1 cellular context compared by ENCODE assay signal in the genomic region with DNA sequence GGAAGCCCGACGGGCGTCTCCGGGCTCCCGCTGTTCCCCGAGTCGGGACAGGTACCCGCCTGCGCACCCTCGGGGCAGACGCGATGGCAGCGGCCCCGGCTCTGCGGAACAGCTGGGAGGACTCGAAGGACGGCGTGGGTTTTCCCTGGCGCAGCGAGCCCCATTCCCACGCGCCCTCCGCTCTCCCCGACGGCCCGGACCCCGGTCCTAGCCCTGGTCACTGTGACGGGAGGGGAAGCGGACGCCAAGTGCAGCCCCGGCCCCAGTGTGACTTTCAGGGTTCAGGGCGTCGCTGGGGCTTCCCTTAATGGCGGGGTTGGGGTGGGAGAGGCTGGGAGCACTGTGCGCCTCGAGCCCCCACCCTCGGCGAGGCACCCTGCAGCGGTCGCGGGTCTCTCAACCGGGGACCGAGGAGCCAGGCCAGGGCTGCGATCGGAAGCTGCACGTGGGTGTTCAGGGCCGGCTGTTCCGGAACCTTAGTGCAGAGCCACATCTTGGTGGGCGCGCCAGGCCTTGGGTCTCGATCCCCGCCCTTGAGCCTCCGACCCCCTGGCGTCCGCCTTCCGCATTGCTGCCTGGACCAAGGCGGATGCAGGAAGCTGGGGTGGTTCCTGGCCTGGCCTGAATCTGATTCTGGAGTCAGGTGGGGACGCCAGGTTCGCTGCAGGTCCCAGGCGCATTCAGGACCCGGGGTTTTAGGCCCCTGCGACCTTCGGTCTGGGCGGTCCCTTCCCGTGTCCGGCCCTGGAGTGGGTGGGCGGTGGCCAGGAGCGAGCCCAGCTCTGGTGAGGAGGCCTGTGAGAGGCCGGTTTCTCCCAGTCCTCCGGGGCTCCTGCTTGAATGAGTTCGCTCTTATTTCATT.
A peak's percentile ranks its signal among the peaks of the same experiment; 100 is the strongest.
TF ChIP-seq lines count a peak whose summit lies in the region.

No MANE protein-coding gene starts in this region.

TF ChIP-seq in GM23338, 12 proteins besides CTCF, POLR2A, EP300 and RAD21 (continued from another document):
- TF ChIP-seq ZNF462 (CRISPR knock-in tag; IDR thresholded peaks at IDR 0.05), result no peak
- no peak for TF ChIP-seq CREB1 (CRISPR knock-in tag; IDR thresholded peaks at IDR 0.05; ENCODE audit: low read depth)
- TF ChIP-seq EZH2phosphoT487 (IDR thresholded peaks at IDR 0.05; ENCODE audit: unreplicated experiment), result no peak
- TF ChIP-seq, protein P1, sequence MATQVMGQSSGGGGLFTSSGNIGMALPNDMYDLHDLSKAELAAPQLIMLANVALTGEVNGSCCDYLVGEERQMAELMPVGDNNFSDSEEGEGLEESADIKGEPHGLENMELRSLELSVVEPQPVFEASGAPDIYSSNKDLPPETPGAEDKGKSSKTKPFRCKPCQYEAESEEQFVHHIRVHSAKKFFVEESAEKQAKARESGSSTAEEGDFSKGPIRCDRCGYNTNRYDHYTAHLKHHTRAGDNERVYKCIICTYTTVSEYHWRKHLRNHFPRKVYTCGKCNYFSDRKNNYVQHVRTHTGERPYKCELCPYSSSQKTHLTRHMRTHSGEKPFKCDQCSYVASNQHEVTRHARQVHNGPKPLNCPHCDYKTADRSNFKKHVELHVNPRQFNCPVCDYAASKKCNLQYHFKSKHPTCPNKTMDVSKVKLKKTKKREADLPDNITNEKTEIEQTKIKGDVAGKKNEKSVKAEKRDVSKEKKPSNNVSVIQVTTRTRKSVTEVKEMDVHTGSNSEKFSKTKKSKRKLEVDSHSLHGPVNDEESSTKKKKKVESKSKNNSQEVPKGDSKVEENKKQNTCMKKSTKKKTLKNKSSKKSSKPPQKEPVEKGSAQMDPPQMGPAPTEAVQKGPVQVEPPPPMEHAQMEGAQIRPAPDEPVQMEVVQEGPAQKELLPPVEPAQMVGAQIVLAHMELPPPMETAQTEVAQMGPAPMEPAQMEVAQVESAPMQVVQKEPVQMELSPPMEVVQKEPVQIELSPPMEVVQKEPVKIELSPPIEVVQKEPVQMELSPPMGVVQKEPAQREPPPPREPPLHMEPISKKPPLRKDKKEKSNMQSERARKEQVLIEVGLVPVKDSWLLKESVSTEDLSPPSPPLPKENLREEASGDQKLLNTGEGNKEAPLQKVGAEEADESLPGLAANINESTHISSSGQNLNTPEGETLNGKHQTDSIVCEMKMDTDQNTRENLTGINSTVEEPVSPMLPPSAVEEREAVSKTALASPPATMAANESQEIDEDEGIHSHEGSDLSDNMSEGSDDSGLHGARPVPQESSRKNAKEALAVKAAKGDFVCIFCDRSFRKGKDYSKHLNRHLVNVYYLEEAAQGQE (IDR thresholded peaks at IDR 0.05; ENCODE audit: unreplicated experiment), result no peak
- peak; percentile 68 for TF ChIP-seq POLR2AphosphoS5 (IDR thresholded peaks at IDR 0.05; ENCODE audit: low read depth)
TF ChIP-seq in GM23338: peak in this region for 1.
